ENCODE assay signal across 1 cellular context in genomic region chr2:197327073-197327775, GRCh38.
TF ChIP-seq lines count a peak whose summit lies in the region.

No MANE protein-coding gene starts in this region.

TF ChIP-seq in K562, 482 proteins besides CTCF, POLR2A, EP300 and RAD21:
- TF ChIP-seq GTF2F1 (IDR thresholded peaks at IDR 0.05; ENCODE audit: low read depth, low read length) (no peak), SREBF2 (CRISPR knock-in tag; IDR thresholded peaks at IDR 0.05) (no peak), FOXM1 (IDR thresholded peaks at IDR 0.05; ENCODE audit: low read depth) (no peak), FOXM1 (CRISPR knock-in tag; IDR thresholded peaks at IDR 0.05; ENCODE audit: low read depth) (no peak), ZFPM2 (CRISPR knock-in tag; IDR thresholded peaks at IDR 0.05) (no peak), DNMT1 (IDR thresholded peaks at IDR 0.05) (no peak), SPI1 (IDR thresholded peaks at IDR 0.05; ENCODE audit: borderline replicate concordance, low read depth, low read length) (0 out of 2 replicates have a peak, but pooled peaks have one; percentile 19)
TF ChIP-seq in K562: peak in this region for 1.
